ENCODE assay signal across 8 cellular contexts in the genomic region with DNA sequence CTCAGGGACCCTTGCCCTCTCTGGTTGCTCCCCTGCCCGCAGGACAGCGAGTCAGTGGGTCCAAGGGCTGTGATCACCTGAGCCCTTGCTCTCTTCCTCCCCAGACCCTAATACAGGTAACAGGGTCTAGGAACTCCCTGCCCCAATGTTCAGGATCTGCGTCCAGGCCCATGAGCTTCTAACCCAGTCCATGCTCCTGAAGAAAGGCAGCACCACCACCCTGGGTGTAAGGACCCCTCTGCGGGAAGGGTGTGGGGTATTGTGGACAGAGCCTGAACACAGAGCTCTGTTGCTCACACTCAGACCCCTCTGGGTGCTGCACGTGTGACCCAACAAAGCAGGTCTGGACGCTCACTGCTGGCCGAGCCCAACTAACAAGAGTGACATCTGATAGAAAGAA.
"Had no signal": no experiment of that assay in that cellular context is flagged by ENCODE, and none has a peak within 500 bp of the region (broad histone marks: within the 10 kb centered on the region; RNA-seq: fewer than 3 reads in every experiment).

No MANE protein-coding gene starts in this region.

- H3K4me3 ChIP-seq: GM23248, HAP-1 had no signal

- H3K27ac ChIP-seq: GM23248, HL-60 had no signal

- H3K9ac ChIP-seq: GM23248 had no signal

- H3K9me3 ChIP-seq: HAP-1 had no signal

- DNase-seq: GM23248, GOT3, H7, HFFc6 had no signal

- ATAC-seq: HCT116, HepG2 had no signal

- H3K36me3 ChIP-seq: HAP-1 had no signal

- H3K4me1 ChIP-seq: HAP-1 had no signal

- H2AFZ ChIP-seq: GM23248 had no signal
